ENCODE assay signal across 18 cellular contexts in genomic region chr3:121063628-121064027, GRCh38.
DNase-seq lines count a peak whose midpoint lies in the region; ATAC-seq and TF ChIP-seq lines count a peak whose summit lies in the region.
"Had no signal": no experiment of that assay in that cellular context is flagged by ENCODE, and none has a peak within 500 bp of the region (broad histone marks: within the 10 kb centered on the region; RNA-seq: fewer than 3 reads in every experiment).

No MANE protein-coding gene starts in this region.

- no peak for ATAC-seq in HG03159 (IDR thresholded peaks at IDR 0.05; ENCODE audit: unreplicated experiment)
- ATAC-seq in left colon: no peak

- no peak overlapping the region for H2AFZ ChIP-seq in H9 (ENCODE audit: low read length)

- no peak overlapping the region for H4K91ac ChIP-seq in H9 (ENCODE audit: insufficient read length, low read depth, low read length)

- peaks cover 2% of the 10 kb centered on the region; the same call in 1 of the 2 replicates for H3K27me3 Mint-ChIP-seq in H9 (ENCODE audit: low read depth)
- H3K27me3 Mint-ChIP-seq: B cell; CD4-positive, alpha-beta T cell had no signal

- no peak overlapping the region for H3K14ac ChIP-seq in H9 (ENCODE audit: insufficient read depth, low read length)

- no peaks in the 10 kb centered on the region for H4K20me1 ChIP-seq in H9 (ENCODE audit: control insufficient read depth, insufficient read depth, insufficient read length)

- H3K9me3 ChIP-seq in H9 (ENCODE audit: control insufficient read depth, low read depth, low read length): no peaks in the 10 kb centered on the region

- no peaks in the 10 kb centered on the region for H3K27me3 ChIP-seq in H9 (ENCODE audit: insufficient read depth, low read length)

- H3K4me1 ChIP-seq in H9 (ENCODE audit: insufficient read depth, low read length): no peaks in the 10 kb centered on the region; the same call in 1 of the 2 replicates

- no peak overlapping the region for H3K9ac ChIP-seq in H9 (ENCODE audit: extremely low read depth, insufficient read length, low read length)

- H3K79me2 ChIP-seq in H9 (ENCODE audit: insufficient read depth, low read length): no peaks in the 10 kb centered on the region

- no peak overlapping the region for H4K5ac ChIP-seq in H9 (ENCODE audit: insufficient read length, low read depth, low read length)

- no peak overlapping the region for H3T11ph ChIP-seq in H9 (ENCODE audit: low read length)

- H3K23me2 ChIP-seq in H9 (ENCODE audit: insufficient read length, low read depth, low read length, poor library complexity, severe bottlenecking): no peaks in the 10 kb centered on the region

- H3K27ac ChIP-seq in H9 (ENCODE audit: insufficient read length, low read depth, low read length): no peak overlapping the region

- DNase-seq in Caki2 (ENCODE audit: low read depth): peak; percentile 5
- DNase-seq in H9: peak; percentile 47
- peak; percentile 55 for DNase-seq in RPMI8226
- DNase-seq in iPS-NIHi7 (ENCODE audit: extremely low spot score): peak; percentile 18
- DNase-seq in AG20443 (ENCODE audit: low spot score): no peak
- no peak for DNase-seq in left colon
- DNase-seq: CD4-positive, alpha-beta T cell; DND-41; GF-D8; IMR-90; NCI-H1105 treated with DMSO at 0.1 percent for 48 hours; NCI-H187; NCI-H2171; NCI-H446; SIG-M5 had no signal

- WGBS in H9 (ENCODE audit: extremely low coverage, insufficient read length, low lambda C conversion rate): no CpG with 5 or more reads among the region's 6 CpGs

- no peak overlapping the region for H4K8ac ChIP-seq in H9 (replicated peaks; ENCODE audit: insufficient read length, low read depth, low read length)

- H2BK15ac ChIP-seq in H9 (ENCODE audit: low read depth, low read length): no peak overlapping the region

- H3K4me3 Mint-ChIP-seq in H9: no peak overlapping the region
- H3K4me3 Mint-ChIP-seq: B cell; CD4-positive, alpha-beta T cell; T-helper 1 cell treated with Interleukin-12 subunit alpha and Interleukin-12 subunit beta and Interleukin-4 antibody, amounts not matched to agents 30 μg/mL and 1 μg/mL, for 36 hours had no signal

- peaks cover 4 to 12% (median 5%) of the 10 kb centered on the region in 3 experiments; a peak in 6 of 7 replicates for H3K36me3 Mint-ChIP-seq in H9 (ENCODE audit: insufficient read depth in 1 of 3, low read depth in 3 of 3)

- in situ Hi-C loops in Caki2 (cut with HindIII; ENCODE audit: low pct_unique_long_range_greater_than_20kb, low sequenced_read_pairs): no loop called here

- H3K79me1 ChIP-seq in H9 (ENCODE audit: insufficient read depth, low read depth, low read length, poor library complexity, severe bottlenecking): no peaks in the 10 kb centered on the region

- peak overlapping the region in 1 of 3 experiments; percentile 89; a peak in 2 of 7 replicates for H3K27ac Mint-ChIP-seq in H9
- H3K27ac Mint-ChIP-seq: B cell; CD4-positive, alpha-beta T cell; T-helper 1 cell treated with Interleukin-12 subunit alpha and Interleukin-12 subunit beta and Interleukin-4 antibody, amounts not matched to agents 30 μg/mL and 1 μg/mL, for 36 hours had no signal

- no peak overlapping the region for H2BK120ac ChIP-seq in H9 (ENCODE audit: low read depth, low read length, poor library complexity, severe bottlenecking)

- H3K23ac ChIP-seq in H9 (ENCODE audit: insufficient read length, low read depth, low read length): no peak overlapping the region

- no peak overlapping the region for H3K18ac ChIP-seq in H9 (ENCODE audit: insufficient read length, low read depth, low read length)

- TF ChIP-seq CTCF in H9 (conservative IDR thresholded peaks at IDR 0.05): no peak

- no peaks in the 10 kb centered on the region; a peak in 2 of 5 replicates for H3K9me3 Mint-ChIP-seq in H9
- H3K9me3 Mint-ChIP-seq: CD4-positive, alpha-beta T cell; T-helper 1 cell treated with Interleukin-12 subunit alpha and Interleukin-12 subunit beta and Interleukin-4 antibody, amounts not matched to agents 30 μg/mL and 1 μg/mL, for 36 hours had no signal

- H3K4me2 ChIP-seq in H9 (ENCODE audit: insufficient read depth, insufficient read length, low read length): no peak overlapping the region

- no peak overlapping the region for H2BK5ac ChIP-seq in H9 (ENCODE audit: insufficient read length, low read length)

- no peak overlapping the region for H2BK20ac ChIP-seq in H9 (ENCODE audit: low read depth, low read length, poor library complexity, severe bottlenecking)

- no peak overlapping the region for H2BK12ac ChIP-seq in H9 (ENCODE audit: insufficient read length, low read depth, low read length)

- no peak overlapping the region for H3K56ac ChIP-seq in H9 (ENCODE audit: insufficient read length, low read depth, low read length)

- H3K4me1 Mint-ChIP-seq in H9: peaks cover 12 to 17% of the 10 kb centered on the region in 2 experiments
- H3K4me1 Mint-ChIP-seq: B cell had no signal

- H3K4ac ChIP-seq in H9 (ENCODE audit: low read depth, low read length): no peak overlapping the region

- no peak overlapping the region for H2AK5ac ChIP-seq in H9 (ENCODE audit: insufficient read length, low read length)

- intact Hi-C loops in left colon (cut with DNase I, micrococcal nuclease): no loop called here

Comparison
In these comparisons a context has a peak if more than half of its experiments do, and no peak if none do; other contexts are left out.
1. DNase-seq: peak in Caki2 (single experiment), H9 (single experiment), RPMI8226 (single experiment) and iPS-NIHi7 (single experiment); none in AG20443 (single experiment) and left colon (0 of 2).